15 cellular contexts compared by ENCODE assay signal in genomic region chr15:40911693-40912092, GRCh38. TPM values are rescaled to one million over a fixed set of nuclear protein-coding genes. Genes with fewer than 3 reads are reported as not detected.
"Had no signal": no experiment of that assay in that cellular context is flagged by ENCODE, and none has a peak within 500 bp of the region (broad histone marks: within the 10 kb centered on the region; RNA-seq: fewer than 3 reads in every experiment).

No MANE protein-coding gene starts in this region.

- H3K27me3 ChIP-seq: heart right ventricle, left lung, pancreas, sigmoid colon, spleen, stomach, testis had no signal

- H3K9me3 Mint-ChIP-seq: activated B cell treated with CpG ODN at 0.5 μM for 24 hours; activated T-helper 1 cell treated with anti-CD3 and anti-CD28 coated beads, Interleukin-12 subunit alpha, Interleukin-12 subunit beta, Interleukin-2, Interleukin-4 antibody, amounts not matched to agents 30 ng/mL and 10 ng/mL and 1 ng/mL, durations not matched to agents 14 hours and 24 hours and 36 hours; memory B cell; T-helper 1 cell treated with Interleukin-12 subunit alpha and Interleukin-12 subunit beta and Interleukin-4 antibody, amounts not matched to agents 30 μg/mL and 1 μg/mL, for 36 hours had no signal

- H3K27me3 Mint-ChIP-seq: activated B cell treated with CpG ODN at 0.5 μM for 24 hours, memory B cell had no signal

- H3K36me3 ChIP-seq: heart right ventricle, left lung, pancreas, sigmoid colon, spleen, stomach had no signal

- DNase-seq: activated B cell treated with CpG ODN at 0.5 μM for 24 hours; activated CD4-positive, alpha-beta T cell treated with anti-CD3 and anti-CD28 coated beads for 48 hours; activated naive CD4-positive, alpha-beta T cell treated with Interleukin-2 at 50 U/mL for 16 hours; anterior cingulate cortex; dermis blood vessel endothelial cell; heart right ventricle; left lung; pancreas; sigmoid colon; spleen; stomach; testis had no signal

- H3K9me3 ChIP-seq: heart right ventricle, left lung, pancreas, sigmoid colon, spleen, stomach, testis had no signal

- H3K27ac ChIP-seq: pancreas, sigmoid colon, testis had no signal

- ATAC-seq: heart right ventricle, left lung, pancreas had no signal

- H3K36me3 Mint-ChIP-seq: memory B cell had no signal

- H3K4me3 ChIP-seq: heart right ventricle, left lung, pancreas, sigmoid colon, spleen, stomach, testis had no signal

- H3K4me3 Mint-ChIP-seq: activated B cell treated with CpG ODN at 0.5 μM for 24 hours; activated T-helper 1 cell treated with anti-CD3 and anti-CD28 coated beads, Interleukin-12 subunit alpha, Interleukin-12 subunit beta, Interleukin-2, Interleukin-4 antibody, amounts not matched to agents 30 ng/mL and 10 ng/mL and 1 ng/mL, durations not matched to agents 14 hours and 24 hours and 36 hours; memory B cell; T-helper 1 cell treated with Interleukin-12 subunit alpha and Interleukin-12 subunit beta and Interleukin-4 antibody, amounts not matched to agents 30 μg/mL and 1 μg/mL, for 36 hours had no signal

- H3K27ac Mint-ChIP-seq: activated B cell treated with CpG ODN at 0.5 μM for 24 hours; activated T-helper 1 cell treated with anti-CD3 and anti-CD28 coated beads, Interleukin-12 subunit alpha, Interleukin-12 subunit beta, Interleukin-2, Interleukin-4 antibody, amounts not matched to agents 30 ng/mL and 10 ng/mL and 1 ng/mL, durations not matched to agents 14 hours and 24 hours and 36 hours; memory B cell; T-helper 1 cell treated with Interleukin-12 subunit alpha and Interleukin-12 subunit beta and Interleukin-4 antibody, amounts not matched to agents 30 μg/mL and 1 μg/mL, for 36 hours had no signal

RNA-seq across cellular contexts. Expression of gene DLL4, which starts 17.4 kb away (rescaled TPM):
- total RNA-seq: activated B cell treated with CpG ODN at 0.5 μM for 24 hours had no signal

RNA-seq across cellular contexts. Expression of gene RHOV, which starts 37.7 kb away (rescaled TPM):
- total RNA-seq: heart right ventricle, sigmoid colon, spleen had no signal
